In genomic region chr14:68824517-68825347, GRCh38 we compare ENCODE assay signal across 8 cellular contexts. TPM values are rescaled to one million over a fixed set of nuclear protein-coding genes. Genes with fewer than 3 reads are reported as not detected.
A peak's percentile ranks its signal among the peaks of the same experiment; 100 is the strongest.
DNase-seq lines count a peak whose midpoint lies in the region; ATAC-seq and TF ChIP-seq lines count a peak whose summit lies in the region.

No MANE protein-coding gene starts in this region.

- whole genome bisulfite sequencing in heart right ventricle, 2 donors = 24 to 26% methylated on average over 11 of the region's 11 CpGs
- WGBS in prostate gland = 48% methylated on average over 11 of the region's 11 CpGs

- peak; percentile 76 to 98 (median 92) for TF ChIP-seq CTCF in heart right ventricle (IDR thresholded peaks at IDR 0.05)
- peak in 3 of 4 experiments; percentile 58 to 67 (median 64) for TF ChIP-seq CTCF in prostate gland (IDR thresholded peaks at IDR 0.05)

- no peaks in the 10 kb centered on the region for H3K9me3 Mint-ChIP-seq in activated naive CD4-positive, alpha-beta T cell treated with anti-CD3 and anti-CD28 coated beads, Interleukin-2, amount 50 U/mL, for 24 hours

- no peaks in the 10 kb centered on the region for H3K36me3 Mint-ChIP-seq in activated naive CD4-positive, alpha-beta T cell treated with anti-CD3 and anti-CD28 coated beads, Interleukin-2, amount 50 U/mL, for 24 hours

- ATAC-seq in heart right ventricle = peak; percentile 93 to 96 (median 95)
- no peak for ATAC-seq in HG02588 (IDR thresholded peaks at IDR 0.05; ENCODE audit: unreplicated experiment)
- ATAC-seq in HG03196 (IDR thresholded peaks at IDR 0.05; ENCODE audit: unreplicated experiment) = no peak

- H3K4me1 Mint-ChIP-seq in activated naive CD4-positive, alpha-beta T cell treated with anti-CD3 and anti-CD28 coated beads, Interleukin-2, amount 50 U/mL, for 24 hours = peaks cover 30% of the 10 kb centered on the region

- H3K36me3 ChIP-seq in heart right ventricle (no peaks in the 10 kb centered on the region), prostate gland (no peaks in the 10 kb centered on the region)

- no peaks in the 10 kb centered on the region for H3K27me3 Mint-ChIP-seq in activated naive CD4-positive, alpha-beta T cell treated with anti-CD3 and anti-CD28 coated beads, Interleukin-2, amount 50 U/mL, for 24 hours

- no peaks in the 10 kb centered on the region for H3K9me3 ChIP-seq in heart right ventricle
- H3K9me3 ChIP-seq in prostate gland = no peaks in the 10 kb centered on the region

- intact Hi-C loops in heart right ventricle (cut with DNase I) = loop anchor here in 6 of 10 donors (5.0 to 10.0 kb wide), 7 partner anchors 882 to 990 kb away; no protein-coding TSS in a partner anchor
- intact Hi-C loops in prostate gland (cut with DNase I) = loop anchor here (10.0 kb wide), 1 partner anchor 980 kb away; no protein-coding TSS in a partner anchor

- H3K27ac ChIP-seq in heart right ventricle = no peak overlapping the region
- H3K27ac ChIP-seq in prostate gland = no peak overlapping the region

- H3K4me3 Mint-ChIP-seq in activated naive CD4-positive, alpha-beta T cell treated with anti-CD3 and anti-CD28 coated beads, Interleukin-2, amount 50 U/mL, for 24 hours = no peak overlapping the region

- no peaks in the 10 kb centered on the region for H3K27me3 ChIP-seq in heart right ventricle
- H3K27me3 ChIP-seq in prostate gland (replicated peaks; ENCODE audit: insufficient read depth) = no peaks in the 10 kb centered on the region

- no peak overlapping the region for H3K4me3 ChIP-seq in heart right ventricle
- H3K4me3 ChIP-seq in prostate gland = no peak overlapping the region

- DNase-seq in AG08395 (ENCODE audit: low spot score) (peak; percentile 92), GM03348 (ENCODE audit: low spot score) (peak; percentile 93), NCI-H460 (ENCODE audit: extremely low read depth, low read depth) (peak; percentile 85), heart right ventricle (peak; percentile 83 to 88), prostate gland (ENCODE audit: low spot score) (peak; percentile 35)

- peak overlapping the region; percentile 76 for H3K27ac Mint-ChIP-seq in activated naive CD4-positive, alpha-beta T cell treated with anti-CD3 and anti-CD28 coated beads, Interleukin-2, amount 50 U/mL, for 24 hours

- TF ChIP-seq POLR2A in prostate gland (IDR thresholded peaks at IDR 0.05) = no peak

- peaks cover 0 to 17% (median 4%) of the 10 kb centered on the region in 9 donors for H3K4me1 ChIP-seq in heart right ventricle
- peaks cover 1% of the 10 kb centered on the region for H3K4me1 ChIP-seq in prostate gland (replicated peaks)

RNA-seq across cellular contexts. Expression of gene ZFP36L1, which starts 31.9 kb away (rescaled TPM):
- total RNA-seq in NCI-H460 (2014; rRNA removed; shearing (Covaris generic)) = 14.1 and 17.1 TPM in 2 replicates
- 7.3 and 9.9 TPM in 2 replicates for polyA plus RNA-seq in NCI-H460 (2014; cell fraction: nucleus; rRNA removed)
- 100 to 1,000 TPM in 2 of 10 donors, 10 to 100 TPM in 8; 46.5 to 127 (median 55.3) TPM for total RNA-seq in heart right ventricle
- polyA plus RNA-seq in heart right ventricle = 10 to 100 TPM; 40.8 to 41.1 TPM
- 100 to 1,000 TPM; 359 to 556 TPM for total RNA-seq in prostate gland

Comparison
In these comparisons a context has a peak if more than half of its experiments do, and no peak if none do; other contexts are left out.
1. DNase-seq: peak in every context shown above with its lines; median percentile 93 in GM03348; 92 in AG08395; 86 in heart right ventricle; 85 in NCI-H460; 35 in prostate gland.
2. ATAC-seq: peak in heart right ventricle (8 of 8); none in HG02588 (single experiment) and HG03196 (single experiment).